In the genomic region with DNA sequence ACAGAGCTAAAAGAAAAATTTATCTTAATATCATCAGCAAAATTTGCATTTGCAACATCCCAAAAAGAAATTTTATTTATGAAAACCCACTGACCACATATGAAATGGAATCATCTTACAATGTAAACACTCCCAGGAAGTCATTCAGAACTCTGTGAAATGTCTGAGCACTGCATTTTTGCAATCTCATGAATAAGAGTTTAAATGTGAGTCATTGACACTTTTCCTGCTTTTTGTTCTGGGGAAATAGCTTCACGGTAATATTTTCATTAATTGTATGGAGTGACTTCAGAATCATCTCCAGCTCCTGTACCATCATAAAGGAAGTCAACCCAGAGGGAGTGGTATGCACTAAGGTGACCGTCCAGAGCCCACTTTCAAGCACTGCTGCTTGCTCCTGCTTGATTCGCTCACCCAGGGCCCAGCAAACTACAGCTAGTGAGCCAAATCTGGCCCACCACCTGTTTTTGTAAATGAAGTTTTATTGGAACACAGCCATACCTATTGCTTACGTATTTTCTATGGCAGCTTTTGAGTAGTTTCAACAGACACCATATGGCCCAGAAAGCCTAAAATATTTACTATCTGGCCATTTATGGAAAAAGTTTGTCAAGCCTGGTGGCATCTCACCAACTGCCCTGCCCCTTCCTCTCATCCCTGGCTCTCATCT, we compare ENCODE assay signal across 3 cellular contexts.
TF ChIP-seq lines count a peak whose summit lies in the region.

No MANE protein-coding gene starts in this region.

TF ChIP-seq in PFSK-1, 5 proteins besides CTCF, POLR2A, EP300 and RAD21 (continued from another document):
- peak; percentile 35; the same call in 1 of the 2 replicates for TF ChIP-seq POLR2AphosphoS5 (IDR thresholded peaks at IDR 0.05; ENCODE audit: low read depth, low read length)
TF ChIP-seq in PFSK-1: peak in this region for 1.

TF ChIP-seq in endothelial cell of umbilical vein, 7 proteins besides CTCF, POLR2A, EP300 and RAD21 (continued from another document):
- TF ChIP-seq FOS (IDR thresholded peaks at IDR 0.05; ENCODE audit: borderline replicate concordance, insufficient read depth, low read length), result peak; percentile 74

TF ChIP-seq in WTC11, 78 proteins besides CTCF, POLR2A, EP300 and RAD21 (continued from another document):
- TF ChIP-seq TEAD4 (CRISPR knock-in tag; IDR thresholded peaks at IDR 0.05), result no peak
- TF ChIP-seq MYBL2 (CRISPR knock-in tag; IDR thresholded peaks at IDR 0.05), result no peak
- TF ChIP-seq ZNF232 (CRISPR knock-in tag; IDR thresholded peaks at IDR 0.05), result no peak
- no peak for TF ChIP-seq ZNF263 (CRISPR knock-in tag; IDR thresholded peaks at IDR 0.05; ENCODE audit: low read depth)
- TF ChIP-seq NR2C2 (CRISPR knock-in tag; IDR thresholded peaks at IDR 0.05), result no peak
- TF ChIP-seq, protein P1, sequence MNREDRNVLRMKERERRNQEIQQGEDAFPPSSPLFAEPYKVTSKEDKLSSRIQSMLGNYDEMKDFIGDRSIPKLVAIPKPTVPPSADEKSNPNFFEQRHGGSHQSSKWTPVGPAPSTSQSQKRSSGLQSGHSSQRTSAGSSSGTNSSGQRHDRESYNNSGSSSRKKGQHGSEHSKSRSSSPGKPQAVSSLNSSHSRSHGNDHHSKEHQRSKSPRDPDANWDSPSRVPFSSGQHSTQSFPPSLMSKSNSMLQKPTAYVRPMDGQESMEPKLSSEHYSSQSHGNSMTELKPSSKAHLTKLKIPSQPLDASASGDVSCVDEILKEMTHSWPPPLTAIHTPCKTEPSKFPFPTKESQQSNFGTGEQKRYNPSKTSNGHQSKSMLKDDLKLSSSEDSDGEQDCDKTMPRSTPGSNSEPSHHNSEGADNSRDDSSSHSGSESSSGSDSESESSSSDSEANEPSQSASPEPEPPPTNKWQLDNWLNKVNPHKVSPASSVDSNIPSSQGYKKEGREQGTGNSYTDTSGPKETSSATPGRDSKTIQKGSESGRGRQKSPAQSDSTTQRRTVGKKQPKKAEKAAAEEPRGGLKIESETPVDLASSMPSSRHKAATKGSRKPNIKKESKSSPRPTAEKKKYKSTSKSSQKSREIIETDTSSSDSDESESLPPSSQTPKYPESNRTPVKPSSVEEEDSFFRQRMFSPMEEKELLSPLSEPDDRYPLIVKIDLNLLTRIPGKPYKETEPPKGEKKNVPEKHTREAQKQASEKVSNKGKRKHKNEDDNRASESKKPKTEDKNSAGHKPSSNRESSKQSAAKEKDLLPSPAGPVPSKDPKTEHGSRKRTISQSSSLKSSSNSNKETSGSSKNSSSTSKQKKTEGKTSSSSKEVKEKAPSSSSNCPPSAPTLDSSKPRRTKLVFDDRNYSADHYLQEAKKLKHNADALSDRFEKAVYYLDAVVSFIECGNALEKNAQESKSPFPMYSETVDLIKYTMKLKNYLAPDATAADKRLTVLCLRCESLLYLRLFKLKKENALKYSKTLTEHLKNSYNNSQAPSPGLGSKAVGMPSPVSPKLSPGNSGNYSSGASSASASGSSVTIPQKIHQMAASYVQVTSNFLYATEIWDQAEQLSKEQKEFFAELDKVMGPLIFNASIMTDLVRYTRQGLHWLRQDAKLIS (CRISPR knock-in tag; IDR thresholded peaks at IDR 0.05; ENCODE audit: borderline replicate concordance), result no peak
- TF ChIP-seq SP1 (CRISPR knock-in tag; conservative IDR thresholded peaks at IDR 0.05), result no peak
- TF ChIP-seq ZNF396 (CRISPR knock-in tag; IDR thresholded peaks at IDR 0.05; ENCODE audit: borderline replicate concordance), result no peak
- TF ChIP-seq CREM (CRISPR knock-in tag; IDR thresholded peaks at IDR 0.05), result no peak
- TF ChIP-seq ZBTB21 (CRISPR knock-in tag; IDR thresholded peaks at IDR 0.05; ENCODE audit: borderline replicate concordance), result no peak
- TF ChIP-seq MXD4 (CRISPR knock-in tag; IDR thresholded peaks at IDR 0.05; ENCODE audit: borderline replicate concordance), result no peak
- no peak for TF ChIP-seq RORB (CRISPR knock-in tag; IDR thresholded peaks at IDR 0.05)
- TF ChIP-seq CREB1 (CRISPR knock-in tag; IDR thresholded peaks at IDR 0.05), result no peak
- no peak for TF ChIP-seq JAZF1 (CRISPR knock-in tag; IDR thresholded peaks at IDR 0.05)
- no peak for TF ChIP-seq ZNF121 (CRISPR knock-in tag; IDR thresholded peaks at IDR 0.05)
